ENCODE assay signal across 23 cellular contexts in genomic region chr21:44701541-44701940, GRCh38. TPM values are rescaled to one million over a fixed set of nuclear protein-coding genes. Genes with fewer than 3 reads are reported as not detected.
DNase-seq lines count a peak whose midpoint lies in the region; ATAC-seq and TF ChIP-seq lines count a peak whose summit lies in the region.
"Had no signal": no experiment of that assay in that cellular context is flagged by ENCODE, and none has a peak within 500 bp of the region (broad histone marks: within the 10 kb centered on the region; RNA-seq: fewer than 3 reads in every experiment).

No MANE protein-coding gene starts in this region.

- DNase-seq in DMS 273 (lab: John Stamatoyannopoulos, UW; ENCODE audit: unreplicated experiment) (peak; percentile 70), DMS 273 treated with DMSO at 0.1 percent for 48 hours (lab: John Stamatoyannopoulos, UW) (no peak), natural killer cell (no peak), left colon (peak in 1 of 2 donors; percentile 38), DMS153 (lab: John Stamatoyannopoulos, UW) (no peak)
- peak; percentile 42 for DNase-seq in natural killer cell treated with Interleukin-12 subunit alpha and Interleukin-12 subunit beta and Interleukin-15 and Interleukin-18, amount 100 ng/mL, for 72 hours (ENCODE audit: low spot score)
- no peak for DNase-seq in stimulated activated CD4-positive, alpha-beta T cell treated with anti-CD3 and anti-CD28 coated beads, Interleukin-15, amount 100 ng/mL, for 24 hours
- DNase-seq: activated CD4-positive, alpha-beta T cell treated with anti-CD3 and anti-CD28 coated beads, Interleukin-2, amount 10 ng/mL, durations not matched to agents 7 days and 5 days; activated naive CD8-positive, alpha-beta T cell treated with anti-CD3 and anti-CD28 coated beads, Interleukin-2, amount 10 ng/mL, durations not matched to agents 7 days and 5 days; central memory CD4-positive, alpha-beta T cell; naive B cell; NCI-H1105; NCI-H2081; NCI-H510A treated with DMSO at 0.1 percent for 48 hours; ovary; right cardiac atrium; stimulated activated CD4-positive, alpha-beta T cell treated with anti-CD3 and anti-CD28 coated beads, Interleukin-12 subunit alpha, Interleukin-12 subunit beta, amount 100 ng/mL, for 4 hours; thyroid gland had no signal

- peaks cover 61 to 69% of the 10 kb centered on the region in 2 donors for H3K27me3 Mint-ChIP-seq in natural killer cell treated with Interleukin-12 subunit alpha and Interleukin-12 subunit beta and Interleukin-15 and Interleukin-18, amount 100 ng/mL, for 72 hours
- H3K27me3 Mint-ChIP-seq in natural killer cell (ENCODE audit: low read depth in 2 of 2) = peaks cover 69 to 79% of the 10 kb centered on the region in 2 donors

- peaks cover 5 to 18% of the 10 kb centered on the region in 2 donors for H3K4me1 Mint-ChIP-seq in natural killer cell treated with Interleukin-12 subunit alpha and Interleukin-12 subunit beta and Interleukin-15 and Interleukin-18, amount 100 ng/mL, for 72 hours (ENCODE audit: low read depth in 2 of 2)
- H3K4me1 Mint-ChIP-seq in natural killer cell = peaks cover 9 to 25% of the 10 kb centered on the region in 2 donors
- H3K4me1 Mint-ChIP-seq: activated CD4-positive, alpha-beta T cell treated with anti-CD3 and anti-CD28 coated beads, Interleukin-2, amount 10 ng/mL, durations not matched to agents 7 days and 5 days; activated naive CD8-positive, alpha-beta T cell treated with anti-CD3 and anti-CD28 coated beads, Interleukin-2, amount 10 ng/mL, durations not matched to agents 7 days and 5 days had no signal

- no peak for ATAC-seq in natural killer cell treated with Interleukin-12 subunit alpha and Interleukin-12 subunit beta and Interleukin-15 and Interleukin-18, amount 100 ng/mL, for 72 hours
- ATAC-seq in natural killer cell = no peak
- peak; percentile 90 for ATAC-seq in left colon
- ATAC-seq in HG03520 (IDR thresholded peaks at IDR 0.05; ENCODE audit: unreplicated experiment) = no peak
- ATAC-seq: right cardiac atrium had no signal

- peaks cover 9% of the 10 kb centered on the region for H3K36me3 Mint-ChIP-seq in natural killer cell treated with Interleukin-12 subunit alpha and Interleukin-12 subunit beta and Interleukin-15 and Interleukin-18, amount 100 ng/mL, for 72 hours
- peaks cover 13% of the 10 kb centered on the region for H3K36me3 Mint-ChIP-seq in natural killer cell
- H3K36me3 Mint-ChIP-seq: memory B cell had no signal

- H3K4me3 Mint-ChIP-seq in natural killer cell treated with Interleukin-12 subunit alpha and Interleukin-12 subunit beta and Interleukin-15 and Interleukin-18, amount 100 ng/mL, for 72 hours = no peak overlapping the region
- H3K4me3 Mint-ChIP-seq in natural killer cell = no peak overlapping the region
- H3K4me3 Mint-ChIP-seq: activated CD4-positive, alpha-beta T cell treated with anti-CD3 and anti-CD28 coated beads, Interleukin-2, amount 10 ng/mL, durations not matched to agents 7 days and 5 days; activated naive CD8-positive, alpha-beta T cell treated with anti-CD3 and anti-CD28 coated beads, Interleukin-2, amount 10 ng/mL, durations not matched to agents 7 days and 5 days; memory B cell; naive B cell; stimulated activated naive CD8-positive, alpha-beta T cell treated with anti-CD3 and anti-CD28 coated beads, Interleukin-15, Interleukin-2, amounts not matched to agents 100 ng/mL and 50 ng/mL, for 24 hours had no signal

- H3K9me3 Mint-ChIP-seq in natural killer cell treated with Interleukin-12 subunit alpha and Interleukin-12 subunit beta and Interleukin-15 and Interleukin-18, amount 100 ng/mL, for 72 hours = no peaks in the 10 kb centered on the region
- H3K9me3 Mint-ChIP-seq in natural killer cell = peaks cover 0 to 3% of the 10 kb centered on the region in 2 donors
- H3K9me3 Mint-ChIP-seq: stimulated activated naive CD8-positive, alpha-beta T cell treated with anti-CD3 and anti-CD28 coated beads, Interleukin-15, Interleukin-2, amounts not matched to agents 100 ng/mL and 50 ng/mL, for 24 hours had no signal

- no peak for TF ChIP-seq CTCF in natural killer cell (IDR thresholded peaks at IDR 0.05)

- H3K27ac Mint-ChIP-seq in natural killer cell treated with Interleukin-12 subunit alpha and Interleukin-12 subunit beta and Interleukin-15 and Interleukin-18, amount 100 ng/mL, for 72 hours = no peak overlapping the region
- no peak overlapping the region for H3K27ac Mint-ChIP-seq in natural killer cell
- H3K27ac Mint-ChIP-seq: activated CD4-positive, alpha-beta T cell treated with anti-CD3 and anti-CD28 coated beads, Interleukin-2, amount 10 ng/mL, durations not matched to agents 7 days and 5 days; activated naive CD8-positive, alpha-beta T cell treated with anti-CD3 and anti-CD28 coated beads, Interleukin-2, amount 10 ng/mL, durations not matched to agents 7 days and 5 days; activated T-helper 2 cell treated with anti-CD3 and anti-CD28 coated beads, Interferon-gamma antibody, Interleukin-2, Interleukin-4, amounts not matched to agents 10 μg/mL and 5 μg/mL and 100 μg/mL, durations not matched to agents 14 hours and 24 hours and 36 hours; memory B cell; stimulated activated naive CD8-positive, alpha-beta T cell treated with anti-CD3 and anti-CD28 coated beads, Interleukin-15, Interleukin-2, amounts not matched to agents 100 ng/mL and 50 ng/mL, for 24 hours had no signal

- intact Hi-C loops in natural killer cell (cut with micrococcal nuclease) = no loop called here
- intact Hi-C loops in left colon (cut with DNase I, micrococcal nuclease) = no loop called here

RNA-seq across cellular contexts. Expression of gene KRTAP10-12, which starts 4.6 kb away (rescaled TPM):
- total RNA-seq in natural killer cell treated with Interleukin-12 subunit alpha and Interleukin-12 subunit beta and Interleukin-15 and Interleukin-18, amount 100 ng/mL, for 72 hours = not detected
- total RNA-seq in natural killer cell (not detected), left colon (not detected)
- total RNA-seq: activated CD4-positive, alpha-beta T cell treated with anti-CD3 and anti-CD28 coated beads, Interleukin-2, amount 10 ng/mL, durations not matched to agents 7 days and 5 days; activated naive CD8-positive, alpha-beta T cell treated with anti-CD3 and anti-CD28 coated beads, Interleukin-2, amount 10 ng/mL, durations not matched to agents 7 days and 5 days; activated T-helper 2 cell treated with anti-CD3 and anti-CD28 coated beads, Interferon-gamma antibody, Interleukin-2, Interleukin-4, amounts not matched to agents 10 μg/mL and 5 μg/mL and 100 μg/mL, durations not matched to agents 14 hours and 24 hours and 36 hours; ovary; right cardiac atrium; T-helper 2 cell treated with Interferon-gamma antibody and Interleukin-4, amounts not matched to agents 100 ng/mL and 5 ng/mL, for 36 hours; thyroid gland had no signal

RNA-seq across cellular contexts. Expression of gene TSPEAR, which starts 9.8 kb away (rescaled TPM):
- not detected for total RNA-seq in natural killer cell treated with Interleukin-12 subunit alpha and Interleukin-12 subunit beta and Interleukin-15 and Interleukin-18, amount 100 ng/mL, for 72 hours
- total RNA-seq in natural killer cell (not detected), left colon (under 1 TPM in 1 of 2 donors, not detected in 1; 0.09 TPM)
- total RNA-seq: activated CD4-positive, alpha-beta T cell treated with anti-CD3 and anti-CD28 coated beads, Interleukin-2, amount 10 ng/mL, durations not matched to agents 7 days and 5 days; activated naive CD8-positive, alpha-beta T cell treated with anti-CD3 and anti-CD28 coated beads, Interleukin-2, amount 10 ng/mL, durations not matched to agents 7 days and 5 days; activated T-helper 2 cell treated with anti-CD3 and anti-CD28 coated beads, Interferon-gamma antibody, Interleukin-2, Interleukin-4, amounts not matched to agents 10 μg/mL and 5 μg/mL and 100 μg/mL, durations not matched to agents 14 hours and 24 hours and 36 hours; T-helper 2 cell treated with Interferon-gamma antibody and Interleukin-4, amounts not matched to agents 100 ng/mL and 5 ng/mL, for 36 hours had no signal

RNA-seq across cellular contexts. Expression of gene KRTAP12-1, which starts 19.6 kb away (rescaled TPM):
- not detected for total RNA-seq in natural killer cell treated with Interleukin-12 subunit alpha and Interleukin-12 subunit beta and Interleukin-15 and Interleukin-18, amount 100 ng/mL, for 72 hours
- total RNA-seq in natural killer cell (not detected), left colon (not detected)
- total RNA-seq: activated CD4-positive, alpha-beta T cell treated with anti-CD3 and anti-CD28 coated beads, Interleukin-2, amount 10 ng/mL, durations not matched to agents 7 days and 5 days; activated naive CD8-positive, alpha-beta T cell treated with anti-CD3 and anti-CD28 coated beads, Interleukin-2, amount 10 ng/mL, durations not matched to agents 7 days and 5 days; activated T-helper 2 cell treated with anti-CD3 and anti-CD28 coated beads, Interferon-gamma antibody, Interleukin-2, Interleukin-4, amounts not matched to agents 10 μg/mL and 5 μg/mL and 100 μg/mL, durations not matched to agents 14 hours and 24 hours and 36 hours; ovary; right cardiac atrium; T-helper 2 cell treated with Interferon-gamma antibody and Interleukin-4, amounts not matched to agents 100 ng/mL and 5 ng/mL, for 36 hours had no signal

RNA-seq across cellular contexts. Expression of gene KRTAP12-2, which starts 34.8 kb away (rescaled TPM):
- not detected for total RNA-seq in natural killer cell treated with Interleukin-12 subunit alpha and Interleukin-12 subunit beta and Interleukin-15 and Interleukin-18, amount 100 ng/mL, for 72 hours
- total RNA-seq in natural killer cell = not detected
- not detected for total RNA-seq in left colon
- total RNA-seq: activated CD4-positive, alpha-beta T cell treated with anti-CD3 and anti-CD28 coated beads, Interleukin-2, amount 10 ng/mL, durations not matched to agents 7 days and 5 days; activated naive CD8-positive, alpha-beta T cell treated with anti-CD3 and anti-CD28 coated beads, Interleukin-2, amount 10 ng/mL, durations not matched to agents 7 days and 5 days; activated T-helper 2 cell treated with anti-CD3 and anti-CD28 coated beads, Interferon-gamma antibody, Interleukin-2, Interleukin-4, amounts not matched to agents 10 μg/mL and 5 μg/mL and 100 μg/mL, durations not matched to agents 14 hours and 24 hours and 36 hours; ovary; right cardiac atrium; T-helper 2 cell treated with Interferon-gamma antibody and Interleukin-4, amounts not matched to agents 100 ng/mL and 5 ng/mL, for 36 hours had no signal

RNA-seq across cellular contexts. Expression of gene KRTAP12-3, which starts 43.8 kb away (rescaled TPM):
- total RNA-seq in natural killer cell treated with Interleukin-12 subunit alpha and Interleukin-12 subunit beta and Interleukin-15 and Interleukin-18, amount 100 ng/mL, for 72 hours = not detected
- total RNA-seq in natural killer cell (1 to 10 TPM in 2 of 3 donors, not detected in 1; 1.0 to 1.1 TPM), left colon (not detected)
- total RNA-seq: activated CD4-positive, alpha-beta T cell treated with anti-CD3 and anti-CD28 coated beads, Interleukin-2, amount 10 ng/mL, durations not matched to agents 7 days and 5 days; activated naive CD8-positive, alpha-beta T cell treated with anti-CD3 and anti-CD28 coated beads, Interleukin-2, amount 10 ng/mL, durations not matched to agents 7 days and 5 days; activated T-helper 2 cell treated with anti-CD3 and anti-CD28 coated beads, Interferon-gamma antibody, Interleukin-2, Interleukin-4, amounts not matched to agents 10 μg/mL and 5 μg/mL and 100 μg/mL, durations not matched to agents 14 hours and 24 hours and 36 hours; ovary; right cardiac atrium; T-helper 2 cell treated with Interferon-gamma antibody and Interleukin-4, amounts not matched to agents 100 ng/mL and 5 ng/mL, for 36 hours; thyroid gland had no signal

Comparison
In these comparisons a context has a peak if more than half of its experiments do, and no peak if none do; other contexts are left out.
1. DNase-seq: peak in DMS 273 (single experiment) and natural killer cell treated with Interleukin-12 subunit alpha and Interleukin-12 subunit beta and Interleukin-15 and Interleukin-18, amount 100 ng/mL, for 72 hours (single experiment); none in DMS 273 treated with DMSO at 0.1 percent for 48 hours (single experiment), natural killer cell (single experiment), DMS153 (single experiment) and stimulated activated CD4-positive, alpha-beta T cell treated with anti-CD3 and anti-CD28 coated beads, Interleukin-15, amount 100 ng/mL, for 24 hours (single experiment).